Comparison of ENCODE assay signal across 25 cellular contexts in genomic region chr3:102691507-102691906, GRCh38.
"Had no signal": no experiment of that assay in that cellular context is flagged by ENCODE, and none has a peak within 500 bp of the region (broad histone marks: within the 10 kb centered on the region; RNA-seq: fewer than 3 reads in every experiment).

No MANE protein-coding gene starts in this region.

- ATAC-seq: effector memory CD8-positive, alpha-beta T cell; esophagus mucosa; foreskin keratinocyte; gastrocnemius medialis; gastroesophageal sphincter; heart left ventricle; heart right ventricle had no signal

- H3K9me3 Mint-ChIP-seq: effector memory CD8-positive, alpha-beta T cell had no signal

- H3K27ac Mint-ChIP-seq: dendritic cell treated with granulocyte-macrophage colony-stimulating factor and Interleukin-4, amounts not matched to agents 40 ng/mL and 50 ng/mL, for 4 days; effector memory CD8-positive, alpha-beta T cell had no signal

- H3K27me3 ChIP-seq: colonic mucosa, esophagus muscularis mucosa, esophagus squamous epithelium, gastrocnemius medialis, gastroesophageal sphincter, heart right ventricle had no signal

- H3K27ac ChIP-seq: colonic mucosa, coronary artery, dorsolateral prefrontal cortex, epithelial cell of prostate, esophagus muscularis mucosa, esophagus squamous epithelium, foreskin keratinocyte, gastrocnemius medialis, gastroesophageal sphincter, heart left ventricle, heart right ventricle had no signal

- DNase-seq: colonic mucosa; cortex of kidney; dermis blood vessel endothelial cell; dorsolateral prefrontal cortex; effector CD4-positive, alpha-beta T cell; effector CD8-positive, alpha-beta T cell; effector memory CD4-positive, alpha-beta T cell; effector memory CD8-positive, alpha-beta T cell; endodermal cell; erythroblast; esophagus squamous epithelium; foreskin fibroblast; foreskin keratinocyte; foreskin melanocyte; gastrocnemius medialis; glutamatergic neuron; head of caudate nucleus; heart left ventricle; heart right ventricle had no signal

- H3K9me3 ChIP-seq: colonic mucosa, esophagus muscularis mucosa, esophagus squamous epithelium, gastrocnemius medialis, gastroesophageal sphincter had no signal

- H3K4me1 ChIP-seq: colonic mucosa, esophagus muscularis mucosa, esophagus squamous epithelium, foreskin keratinocyte, gastrocnemius medialis, gastroesophageal sphincter, heart right ventricle had no signal

- H3K27me3 Mint-ChIP-seq: dendritic cell treated with granulocyte-macrophage colony-stimulating factor and Interleukin-4, amounts not matched to agents 40 ng/mL and 50 ng/mL, for 4 days had no signal

- H3K4me3 Mint-ChIP-seq: dendritic cell treated with granulocyte-macrophage colony-stimulating factor and Interleukin-4, amounts not matched to agents 40 ng/mL and 50 ng/mL, for 4 days; effector memory CD8-positive, alpha-beta T cell; endodermal cell had no signal

- H3K4me3 ChIP-seq: colonic mucosa, coronary artery, dorsolateral prefrontal cortex, esophagus muscularis mucosa, esophagus squamous epithelium, gastrocnemius medialis, gastroesophageal sphincter, heart left ventricle, heart right ventricle had no signal

- H3K36me3 ChIP-seq: colonic mucosa, esophagus muscularis mucosa, esophagus squamous epithelium, gastrocnemius medialis, gastroesophageal sphincter, heart left ventricle, heart right ventricle had no signal
